ENCODE assay signal across 13 cellular contexts in the genomic region with DNA sequence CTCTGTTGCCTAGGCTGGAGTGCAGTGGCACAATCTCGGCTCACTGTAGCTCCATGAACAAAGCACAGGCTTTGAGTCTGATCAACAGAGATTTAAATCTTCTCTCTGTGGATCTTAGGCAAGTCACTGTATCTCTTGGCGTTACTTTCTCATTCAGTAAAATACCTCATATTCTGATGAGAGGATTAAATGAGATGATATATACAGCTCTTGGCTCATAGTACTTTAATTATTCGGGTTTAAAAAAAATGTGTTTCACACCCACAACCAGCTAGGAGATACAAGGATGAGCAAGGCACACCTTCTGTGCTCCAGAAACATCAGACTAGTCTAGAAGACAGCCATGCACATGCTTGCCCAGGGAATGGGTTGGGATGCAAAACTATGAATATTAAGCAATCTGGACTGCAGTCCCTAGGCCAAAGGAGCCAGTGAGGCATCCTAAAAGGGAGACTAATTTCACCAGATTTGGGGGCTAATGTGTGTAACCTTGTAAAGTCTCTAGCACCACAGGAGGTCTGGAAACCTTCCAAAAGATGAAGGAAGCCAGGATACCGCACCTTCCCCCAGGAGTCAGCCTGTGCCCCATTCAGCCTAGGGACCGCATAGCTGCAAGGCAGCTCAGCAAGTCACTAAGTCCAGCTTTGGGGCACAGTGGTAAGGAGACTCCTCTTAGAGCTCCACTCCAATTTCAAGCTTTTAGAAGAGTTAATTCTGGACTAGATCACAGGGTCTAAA. TPM values are rescaled to one million over a fixed set of nuclear protein-coding genes. Genes with fewer than 3 reads are reported as not detected.
A peak's percentile ranks its signal among the peaks of the same experiment; 100 is the strongest.
DNase-seq lines count a peak whose midpoint lies in the region; ATAC-seq and TF ChIP-seq lines count a peak whose summit lies in the region.
"Had no signal": no experiment of that assay in that cellular context is flagged by ENCODE, and none has a peak within 500 bp of the region (broad histone marks: within the 10 kb centered on the region; RNA-seq: fewer than 3 reads in every experiment).

No MANE protein-coding gene starts in this region.

- peaks cover 0 to 7% of the 10 kb centered on the region in 2 donors for H3K36me3 Mint-ChIP-seq in activated T-cell treated with anti-CD3 and anti-CD28 coated beads, Interleukin-2, amount 50 U/mL, for 72 hours (ENCODE audit: insufficient read depth in 2 of 2)
- no peaks in the 10 kb centered on the region for H3K36me3 Mint-ChIP-seq in WTC11

- no peak for TF ChIP-seq EP300 in suprapubic skin (IDR thresholded peaks at IDR 0.05)

- H3K27ac ChIP-seq in SJCRH30 (peak overlapping the region; percentile 41), esophagus squamous epithelium (peak overlapping the region; percentile 45 to 99 (median 95)), suprapubic skin (peak overlapping the region; percentile 98)
- H3K27ac ChIP-seq: neutrophil had no signal

- peaks cover 28% of the 10 kb centered on the region for H3K4me1 Mint-ChIP-seq in activated T-cell treated with anti-CD3 and anti-CD28 coated beads, Interleukin-2, amount 50 U/mL, for 72 hours (ENCODE audit: low read depth)
- peaks cover 13% of the 10 kb centered on the region for H3K4me1 Mint-ChIP-seq in WTC11

- no peaks in the 10 kb centered on the region for H3K9me3 Mint-ChIP-seq in activated T-cell treated with anti-CD3 and anti-CD28 coated beads, Interleukin-2, amount 50 U/mL, for 72 hours
- H3K9me3 Mint-ChIP-seq in WTC11: no peaks in the 10 kb centered on the region
- H3K9me3 Mint-ChIP-seq: activated CD8-positive, alpha-beta T cell treated with anti-CD3 and anti-CD28 coated beads for 36 hours; stimulated activated naive CD8-positive, alpha-beta T cell treated with anti-CD3 and anti-CD28 coated beads, Interleukin-15, Interleukin-2, amounts not matched to agents 100 ng/mL and 50 ng/mL, for 24 hours had no signal

- TF ChIP-seq CTCF in esophagus squamous epithelium (IDR thresholded peaks at IDR 0.05) (no peak), suprapubic skin (IDR thresholded peaks at IDR 0.05) (no peak), WTC11 (IDR thresholded peaks at IDR 0.05) (no peak)

- H3K27me3 ChIP-seq in SJCRH30 (no peaks in the 10 kb centered on the region), esophagus squamous epithelium (no peaks in the 10 kb centered on the region), suprapubic skin (no peaks in the 10 kb centered on the region)
- H3K27me3 ChIP-seq: neutrophil had no signal

- WGBS in esophagus squamous epithelium, 2 donors: 40 to 47% methylated on average over 4 to 5 of the region's 5 CpGs
- 55% methylated on average over 5 of the region's 5 CpGs for WGBS in suprapubic skin

- peak overlapping the region; percentile 95 to 99 for H3K4me3 Mint-ChIP-seq in activated T-cell treated with anti-CD3 and anti-CD28 coated beads, Interleukin-2, amount 50 U/mL, for 72 hours
- no peak overlapping the region for H3K4me3 Mint-ChIP-seq in WTC11

- TF ChIP-seq POLR2A in esophagus squamous epithelium (IDR thresholded peaks at IDR 0.05) (no peak), suprapubic skin (IDR thresholded peaks at IDR 0.05) (no peak)

- CTCF ChIA-PET in WTC11 (lab: Charles Lee): interaction anchor here (0.6 to 1.0 kb wide), 2 partner anchors 41 to 108 kb away, joined by 3 to 4 read pairs; no protein-coding TSS in a partner anchor

- H3K27me3 Mint-ChIP-seq in activated T-cell treated with anti-CD3 and anti-CD28 coated beads, Interleukin-2, amount 50 U/mL, for 72 hours (ENCODE audit: low read depth): no peaks in the 10 kb centered on the region
- no peaks in the 10 kb centered on the region; the same call in 1 of the 2 replicates for H3K27me3 Mint-ChIP-seq in WTC11 (ENCODE audit: low read depth)
- H3K27me3 Mint-ChIP-seq: activated CD8-positive, alpha-beta T cell treated with anti-CD3 and anti-CD28 coated beads for 36 hours; stimulated activated naive CD8-positive, alpha-beta T cell treated with anti-CD3 and anti-CD28 coated beads, Interleukin-15, Interleukin-2, amounts not matched to agents 100 ng/mL and 50 ng/mL, for 24 hours had no signal

- POLR2A ChIA-PET in WTC11 (lab: Charles Lee): no interaction called here

- H3K27ac Mint-ChIP-seq in activated T-cell treated with anti-CD3 and anti-CD28 coated beads, Interleukin-2, amount 50 U/mL, for 72 hours: no peak overlapping the region
- H3K27ac Mint-ChIP-seq in WTC11: no peak overlapping the region

- intact Hi-C loops in esophagus squamous epithelium (cut with DNase I): no loop called here

- H3K36me3 ChIP-seq in SJCRH30 (no peaks in the 10 kb centered on the region; the same call in 1 of the 2 replicates), esophagus squamous epithelium (peaks cover 0 to 20% (median 0%) of the 10 kb centered on the region in 3 donors), suprapubic skin (peaks cover 5% of the 10 kb centered on the region)
- H3K36me3 ChIP-seq: neutrophil had no signal

- ATAC-seq in activated T-cell treated with anti-CD3 and anti-CD28 coated beads, Interleukin-2, amount 50 U/mL, for 72 hours (replicated peaks in 1 of 2): no peak
- ATAC-seq in HG03039 (IDR thresholded peaks at IDR 0.05; ENCODE audit: unreplicated experiment): no peak
- no peak for ATAC-seq in WTC11

- H3K9me3 ChIP-seq in SJCRH30 (replicated peaks): no peaks in the 10 kb centered on the region
- H3K9me3 ChIP-seq in esophagus squamous epithelium: no peaks in the 10 kb centered on the region
- no peaks in the 10 kb centered on the region for H3K9me3 ChIP-seq in suprapubic skin
- H3K9me3 ChIP-seq: neutrophil had no signal

- peaks cover 17% of the 10 kb centered on the region for H3K4me1 ChIP-seq in SJCRH30
- H3K4me1 ChIP-seq in esophagus squamous epithelium: peaks cover 17 to 64% (median 26%) of the 10 kb centered on the region in 3 donors
- peaks cover 52% of the 10 kb centered on the region for H3K4me1 ChIP-seq in suprapubic skin

- H3K4me3 ChIP-seq in SJCRH30 (no peak overlapping the region), esophagus squamous epithelium (peak overlapping the region in 2 of 4 donors; percentile 75 to 93), suprapubic skin (no peak overlapping the region)

- no peak for DNase-seq in activated T-cell treated with anti-CD3 and anti-CD28 coated beads, Interleukin-2, amount 50 U/mL, for 72 hours
- DNase-seq in activated T-cell treated with anti-CD3 and anti-CD28 coated beads for 4 hours (no peak), SJCRH30 (peak; percentile 71 to 84), esophagus squamous epithelium (lab: John Stamatoyannopoulos, UW) (no peak), suprapubic skin (ENCODE audit: low spot score in 2 of 2) (no peak), hypothalamus (lab: John Stamatoyannopoulos, UW) (no peak), WTC11 (ENCODE audit: low spot score) (no peak)
- DNase-seq: NK-92 treated with Interleukin-12 subunit alpha and Interleukin-12 subunit beta, amount 100 ng/mL, for 24 hours; stimulated activated CD4-positive, alpha-beta T cell treated with anti-CD3 and anti-CD28 coated beads, Interleukin-2, amount 100 ng/mL, for 24 hours had no signal

TF ChIP-seq in WTC11, 78 proteins besides CTCF, POLR2A, EP300 and RAD21 (continues in another document):
- TF ChIP-seq TEAD1 (CRISPR knock-in tag; IDR thresholded peaks at IDR 0.05) (no peak), SMAD3 (CRISPR knock-in tag; IDR thresholded peaks at IDR 0.05; ENCODE audit: borderline replicate concordance) (no peak)
- TF ChIP-seq, protein P1, sequence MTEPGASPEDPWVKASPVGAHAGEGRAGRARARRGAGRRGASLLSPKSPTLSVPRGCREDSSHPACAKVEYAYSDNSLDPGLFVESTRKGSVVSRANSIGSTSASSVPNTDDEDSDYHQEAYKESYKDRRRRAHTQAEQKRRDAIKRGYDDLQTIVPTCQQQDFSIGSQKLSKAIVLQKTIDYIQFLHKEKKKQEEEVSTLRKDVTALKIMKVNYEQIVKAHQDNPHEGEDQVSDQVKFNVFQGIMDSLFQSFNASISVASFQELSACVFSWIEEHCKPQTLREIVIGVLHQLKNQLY (CRISPR knock-in tag; IDR thresholded peaks at IDR 0.05): no peak
- TF ChIP-seq, protein P2, sequence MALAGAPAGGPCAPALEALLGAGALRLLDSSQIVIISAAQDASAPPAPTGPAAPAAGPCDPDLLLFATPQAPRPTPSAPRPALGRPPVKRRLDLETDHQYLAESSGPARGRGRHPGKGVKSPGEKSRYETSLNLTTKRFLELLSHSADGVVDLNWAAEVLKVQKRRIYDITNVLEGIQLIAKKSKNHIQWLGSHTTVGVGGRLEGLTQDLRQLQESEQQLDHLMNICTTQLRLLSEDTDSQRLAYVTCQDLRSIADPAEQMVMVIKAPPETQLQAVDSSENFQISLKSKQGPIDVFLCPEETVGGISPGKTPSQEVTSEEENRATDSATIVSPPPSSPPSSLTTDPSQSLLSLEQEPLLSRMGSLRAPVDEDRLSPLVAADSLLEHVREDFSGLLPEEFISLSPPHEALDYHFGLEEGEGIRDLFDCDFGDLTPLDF (CRISPR knock-in tag; IDR thresholded peaks at IDR 0.05): no peak

RNA-seq across cellular contexts. Expression of a gene that starts 2.5 kb away (rescaled TPM):
- total RNA-seq in activated T-cell treated with anti-CD3 and anti-CD28 coated beads, Interleukin-2, amount 50 U/mL, for 72 hours: 10 to 100 TPM; 38.8 to 40.2 TPM
- total RNA-seq in SJCRH30 (2014; rRNA removed; shearing (Covaris generic)): 28.5 and 34.3 TPM in 2 replicates
- total RNA-seq in esophagus squamous epithelium (10 to 100 TPM; 36.6 to 61.2 (median 46.2) TPM), suprapubic skin (100 to 1,000 TPM in 1 of 4 donors, 10 to 100 TPM in 3; 86.0 to 331 (median 95.2) TPM), WTC11 (2021) (18.0 to 21.0 TPM (median 19.2 TPM) in 3 replicates)

RNA-seq across cellular contexts. Expression of a gene that starts 7.3 kb away (rescaled TPM):
- total RNA-seq in activated T-cell treated with anti-CD3 and anti-CD28 coated beads, Interleukin-2, amount 50 U/mL, for 72 hours: 10 to 100 TPM; 61.1 to 71.7 TPM
- 99.8 and 120 TPM in 2 replicates for total RNA-seq in SJCRH30 (2014; rRNA removed; shearing (Covaris generic))
- total RNA-seq in esophagus squamous epithelium (10 to 100 TPM; 11.5 to 39.9 (median 21.4) TPM), suprapubic skin (10 to 100 TPM; 16.0 to 33.8 (median 24.5) TPM), WTC11 (2021) (53.0 to 59.0 TPM (median 56.0 TPM) in 3 replicates)

RNA-seq across cellular contexts. Expression of a gene that starts 42.0 kb away (rescaled TPM):
- under 1 TPM; 0.35 to 0.48 TPM for total RNA-seq in activated T-cell treated with anti-CD3 and anti-CD28 coated beads, Interleukin-2, amount 50 U/mL, for 72 hours
- 9.9 and 12.2 TPM in 2 replicates for total RNA-seq in SJCRH30 (2014; rRNA removed; shearing (Covaris generic))
- total RNA-seq in esophagus squamous epithelium (1 to 10 TPM in 3 of 4 donors, under 1 TPM in 1; 0.64 to 7.3 (median 4.8) TPM), suprapubic skin (10 to 100 TPM in 2 of 4 donors, 1 to 10 TPM in 2; 4.9 to 17.1 (median 7.9) TPM), WTC11 (2021) (0.30 to 0.46 TPM (median 0.39 TPM) in 3 replicates)

Comparison
In these comparisons a context has a peak if more than half of its experiments do, and no peak if none do; other contexts are left out.
1. DNase-seq: peak in SJCRH30 (2 of 2); none in activated T-cell treated with anti-CD3 and anti-CD28 coated beads, Interleukin-2, amount 50 U/mL, for 72 hours (0 of 2), activated T-cell treated with anti-CD3 and anti-CD28 coated beads for 4 hours (single experiment), esophagus squamous epithelium (single experiment), suprapubic skin (0 of 2), hypothalamus (0 of 51) and WTC11 (single experiment).
2. H3K27ac ChIP-seq: peak in every context shown above with its lines; median percentile 98 in suprapubic skin; 95 in esophagus squamous epithelium; 41 in SJCRH30.